In genomic region chr16:69469807-69470561, GRCh38 we compare ENCODE assay signal across 8 cellular contexts. TPM values are rescaled to one million over a fixed set of nuclear protein-coding genes. Genes with fewer than 3 reads are reported as not detected.
DNase-seq lines count a peak whose midpoint lies in the region; ATAC-seq and TF ChIP-seq lines count a peak whose summit lies in the region.

No MANE protein-coding gene starts in this region.

- peak; percentile 50 for ATAC-seq in HG02852 (IDR thresholded peaks at IDR 0.05; ENCODE audit: unreplicated experiment)
- ATAC-seq in psoas muscle = no peak

- DNase-seq in activated CD4-positive, alpha-beta T cell treated with anti-CD3 and anti-CD28 coated beads, Interleukin-2, amount 10 ng/mL, durations not matched to agents 7 days and 5 days = no peak
- no peak for DNase-seq in activated CD4-positive, alpha-beta T cell treated with anti-CD3 and anti-CD28 coated beads for 1 hour
- DNase-seq in SK-N-SH = no peak
- peak; percentile 12 to 16 for DNase-seq in stimulated activated CD4-positive, alpha-beta T cell treated with anti-CD3 and anti-CD28 coated beads, Interleukin-4, amount 100 ng/mL, for 48 hours (ENCODE audit: low read depth in 2 of 2)
- no peak for DNase-seq in psoas muscle
- no peak for DNase-seq in NCI-H2081 (lab: John Stamatoyannopoulos, UW)
- DNase-seq in NCI-H2227 treated with DMSO at 0.1 percent for 48 hours (lab: John Stamatoyannopoulos, UW) = no peak

- peak overlapping the region; percentile 46 for H3K27ac Mint-ChIP-seq in activated CD4-positive, alpha-beta T cell treated with anti-CD3 and anti-CD28 coated beads, Interleukin-2, amount 10 ng/mL, durations not matched to agents 7 days and 5 days

- TF ChIP-seq EP300 in SK-N-SH (IDR thresholded peaks at IDR 0.05; ENCODE audit: borderline replicate concordance in 1 of 2, low read depth in 1 of 2, low read length in 1 of 2) = no peak

- CTCF ChIA-PET in activated CD4-positive, alpha-beta T cell treated with anti-CD3 and anti-CD28 coated beads, Interleukin-2, amount 10 ng/mL, durations not matched to agents 7 days and 5 days (lab: Charles Lee) = interaction anchor here (0.6 to 0.9 kb wide), 3 partner anchors 11 to 108 kb away, joined by 3 to 5 read pairs (median 3); no protein-coding TSS in a partner anchor
- CTCF ChIA-PET in SK-N-SH (lab: Yijun Ruan, JAX) = no interaction called here

- no peaks in the 10 kb centered on the region for H3K9me3 Mint-ChIP-seq in activated CD4-positive, alpha-beta T cell treated with anti-CD3 and anti-CD28 coated beads, Interleukin-2, amount 10 ng/mL, durations not matched to agents 7 days and 5 days

- no peak overlapping the region for H3K9ac ChIP-seq in SK-N-SH

- H3K4me1 ChIP-seq in SK-N-SH (ENCODE audit: control insufficient read depth in 1 of 2, insufficient read depth in 2 of 2, low read depth in 1 of 2, low read length in 1 of 2) (peaks cover 7 to 23% of the 10 kb centered on the region in 2 experiments), psoas muscle (peaks cover under 1% of the 10 kb centered on the region)

- TF ChIP-seq CTCF in SK-N-SH (IDR thresholded peaks at IDR 0.05) (no peak), psoas muscle (IDR thresholded peaks at IDR 0.05) (no peak)

- H3K9me3 ChIP-seq in SK-N-SH = no peaks in the 10 kb centered on the region
- H3K9me3 ChIP-seq in psoas muscle = no peaks in the 10 kb centered on the region

- H3K4me3 Mint-ChIP-seq in activated CD4-positive, alpha-beta T cell treated with anti-CD3 and anti-CD28 coated beads, Interleukin-2, amount 10 ng/mL, durations not matched to agents 7 days and 5 days = no peak overlapping the region

- POLR2A ChIA-PET in activated CD4-positive, alpha-beta T cell treated with anti-CD3 and anti-CD28 coated beads, Interleukin-2, amount 10 ng/mL, durations not matched to agents 7 days and 5 days (lab: Charles Lee) = no interaction called here
- POLR2A ChIA-PET in SK-N-SH (lab: Yijun Ruan, JAX) = no interaction called here

- H3F3A ChIP-seq in SK-N-SH (replicated peaks; ENCODE audit: insufficient read depth) = peaks cover 12% of the 10 kb centered on the region

- no peak overlapping the region for H2AFZ ChIP-seq in SK-N-SH (ENCODE audit: low read depth)

- H3K27me3 ChIP-seq in SK-N-SH (ENCODE audit: insufficient read depth) = no peaks in the 10 kb centered on the region
- no peaks in the 10 kb centered on the region for H3K27me3 ChIP-seq in psoas muscle (ENCODE audit: insufficient read depth in 3 of 3, low read length in 2 of 3)

- peaks cover 44% of the 10 kb centered on the region for H3K4me1 Mint-ChIP-seq in activated CD4-positive, alpha-beta T cell treated with anti-CD3 and anti-CD28 coated beads, Interleukin-2, amount 10 ng/mL, durations not matched to agents 7 days and 5 days

- intact Hi-C loops in psoas muscle (cut with DNase I) = no loop called here

- no peak overlapping the region for H3K27ac ChIP-seq in SK-N-SH (ENCODE audit: low read depth in 2 of 2, low read length in 1 of 2)
- no peak overlapping the region for H3K27ac ChIP-seq in psoas muscle

- no peaks in the 10 kb centered on the region for H4K20me1 ChIP-seq in SK-N-SH (ENCODE audit: insufficient read depth)

- H3K4me3 ChIP-seq in SK-N-SH (ENCODE audit: low read depth in 2 of 2, low read length in 1 of 2) (no peak overlapping the region), psoas muscle (no peak overlapping the region)

- H3K9me2 ChIP-seq in SK-N-SH = no peaks in the 10 kb centered on the region

- no peak for TF ChIP-seq RAD21 in SK-N-SH (IDR thresholded peaks at IDR 0.05; ENCODE audit: low read length)

- H3K36me3 ChIP-seq in SK-N-SH (replicated peaks in 1 of 2; ENCODE audit: control insufficient read depth in 1 of 2, insufficient read depth in 2 of 2, low read length in 1 of 2) (peaks cover 0 to 8% of the 10 kb centered on the region in 2 experiments), psoas muscle (ENCODE audit: insufficient read depth in 1 of 2, low read depth in 1 of 2) (peaks cover 0 to 2% of the 10 kb centered on the region in 2 donors)

- no peaks in the 10 kb centered on the region for H3K27me3 Mint-ChIP-seq in activated CD4-positive, alpha-beta T cell treated with anti-CD3 and anti-CD28 coated beads, Interleukin-2, amount 10 ng/mL, durations not matched to agents 7 days and 5 days

- 94% methylated on average over 4 of the region's 4 CpGs for WGBS in SK-N-SH (ENCODE audit: low lambda C conversion rate)
- WGBS in psoas muscle, 3 donors = 81 to 86% (median 82%) methylated on average over 4 of the region's 4 CpGs

- peaks cover 7% of the 10 kb centered on the region for H3K36me3 Mint-ChIP-seq in activated CD4-positive, alpha-beta T cell treated with anti-CD3 and anti-CD28 coated beads, Interleukin-2, amount 10 ng/mL, durations not matched to agents 7 days and 5 days (ENCODE audit: low read depth)

- no peaks in the 10 kb centered on the region for H3K79me2 ChIP-seq in SK-N-SH (ENCODE audit: insufficient read depth)

- no peak overlapping the region for H3K4me2 ChIP-seq in SK-N-SH

TF ChIP-seq in SK-N-SH, 30 proteins besides CTCF, POLR2A, EP300 and RAD21:
- TF ChIP-seq GATA2 (CRISPR knock-in tag; IDR thresholded peaks at IDR 0.05) = no peak
- peak; percentile 26; the same call in 1 of the 2 replicates for TF ChIP-seq TCF12 (IDR thresholded peaks at IDR 0.05)

RNA-seq across cellular contexts. Expression of gene CYB5B, which starts 45.6 kb away (rescaled TPM):
- total RNA-seq in activated CD4-positive, alpha-beta T cell treated with anti-CD3 and anti-CD28 coated beads, Interleukin-2, amount 10 ng/mL, durations not matched to agents 7 days and 5 days = 100 to 1,000 TPM; 157 to 178 TPM
- polyA plus RNA-seq in SK-N-SH (2012; rRNA removed) (64.4 and 86.1 TPM in 2 replicates), psoas muscle (10 to 100 TPM; 42.1 to 92.8 (median 54.5) TPM)
- 65.8 and 78.1 TPM in 2 replicates for polyA plus RNA-seq in SK-N-SH (2012; cell fraction: cytosol; rRNA removed)
- polyA plus RNA-seq in SK-N-SH (2012; cell fraction: nucleus; rRNA removed) = 15.2 and 43.7 TPM in 2 replicates
- total RNA-seq in psoas muscle = 10 to 100 TPM; 50.1 to 68.4 (median 55.0) TPM

Comparison
In these comparisons a context has a peak if more than half of its experiments do, and no peak if none do; other contexts are left out.
1. DNase-seq: peak in stimulated activated CD4-positive, alpha-beta T cell treated with anti-CD3 and anti-CD28 coated beads, Interleukin-4, amount 100 ng/mL, for 48 hours (2 of 2); none in activated CD4-positive, alpha-beta T cell treated with anti-CD3 and anti-CD28 coated beads, Interleukin-2, amount 10 ng/mL, durations not matched to agents 7 days and 5 days (single experiment), activated CD4-positive, alpha-beta T cell treated with anti-CD3 and anti-CD28 coated beads for 1 hour (single experiment), SK-N-SH (single experiment), psoas muscle (0 of 2), NCI-H2081 (0 of 2) and NCI-H2227 treated with DMSO at 0.1 percent for 48 hours (single experiment).